9 cellular contexts compared by ENCODE assay signal in the genomic region with DNA sequence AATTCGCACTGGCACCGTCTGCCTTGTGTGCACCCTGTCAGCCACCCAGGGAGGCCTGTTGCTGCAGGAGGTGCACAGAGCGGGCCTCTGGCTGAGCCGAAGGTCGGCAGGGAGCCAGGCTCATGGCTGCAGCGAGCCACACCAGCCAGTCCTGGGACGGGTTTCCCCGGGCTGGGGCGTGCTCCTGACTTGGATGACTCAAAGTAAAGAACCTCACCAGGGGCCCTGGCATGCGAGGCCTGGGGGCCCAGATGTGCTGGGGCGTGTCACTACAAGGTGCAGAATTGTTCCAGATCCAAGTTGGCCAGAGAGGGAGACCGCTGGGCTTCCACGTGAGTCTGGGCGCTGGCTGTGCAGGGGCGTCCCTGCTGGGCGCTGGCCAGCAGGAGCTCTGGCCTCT. TPM values are rescaled to one million over a fixed set of nuclear protein-coding genes. Genes with fewer than 3 reads are reported as not detected.
A peak's percentile ranks its signal among the peaks of the same experiment; 100 is the strongest.
DNase-seq lines count a peak whose midpoint lies in the region; ATAC-seq and TF ChIP-seq lines count a peak whose summit lies in the region.
"Had no signal": no experiment of that assay in that cellular context is flagged by ENCODE, and none has a peak within 500 bp of the region (broad histone marks: within the 10 kb centered on the region; RNA-seq: fewer than 3 reads in every experiment).

No MANE protein-coding gene starts in this region.

- peaks cover 36% of the 10 kb centered on the region for H4K20me1 ChIP-seq in hepatocyte (ENCODE audit: insufficient read depth, poor library complexity, severe bottlenecking)

- no peak overlapping the region for H2AFZ ChIP-seq in hepatocyte

- TF ChIP-seq CTCF in hepatocyte (IDR thresholded peaks at IDR 0.05; ENCODE audit: poor library complexity) = no peak
- TF ChIP-seq CTCF in thyroid gland (IDR thresholded peaks at IDR 0.05) = no peak

- WGBS in hepatocyte (ENCODE audit: low lambda C conversion rate, missing lambda C conversion rate) = 86% methylated on average over 16 of the region's 16 CpGs
- 54 to 76% methylated on average over 5 to 10 of the region's 16 CpGs for WGBS in thyroid gland, 2 donors

- intact Hi-C loops in thyroid gland (cut with DNase I) = loop anchor here (5.0 kb wide), 1 partner anchor 107 kb away; no protein-coding TSS in a partner anchor

- H3K27me3 ChIP-seq in hepatocyte (no peaks in the 10 kb centered on the region), thyroid gland (no peaks in the 10 kb centered on the region)

- H3K27ac ChIP-seq in angular gyrus (ENCODE audit: low read depth, low read length) (peak overlapping the region; percentile 73), hepatocyte (no peak overlapping the region), thyroid gland (no peak overlapping the region)

- no peaks in the 10 kb centered on the region for H3K9me2 ChIP-seq in hepatocyte (replicated peaks; ENCODE audit: insufficient read depth)

- H3K9me3 ChIP-seq in hepatocyte (ENCODE audit: low read depth) (no peaks in the 10 kb centered on the region), thyroid gland (no peaks in the 10 kb centered on the region)

- H3K27ac Mint-ChIP-seq in activated naive CD4-positive, alpha-beta T cell treated with anti-CD3 and anti-CD28 coated beads, Interleukin-2, amount 50 U/mL, for 72 hours = no peak overlapping the region

- no peaks in the 10 kb centered on the region for H3K9me3 Mint-ChIP-seq in activated naive CD4-positive, alpha-beta T cell treated with anti-CD3 and anti-CD28 coated beads, Interleukin-2, amount 50 U/mL, for 72 hours
- H3K9me3 Mint-ChIP-seq: IgD-negative memory B cell, neural crest cell had no signal

- H3K4me1 ChIP-seq in hepatocyte (ENCODE audit: insufficient read depth) = peaks cover 8% of the 10 kb centered on the region
- peaks cover 50 to 54% of the 10 kb centered on the region in 2 donors for H3K4me1 ChIP-seq in thyroid gland

- ATAC-seq in activated naive CD4-positive, alpha-beta T cell treated with anti-CD3 and anti-CD28 coated beads, Interleukin-2, amount 50 U/mL, for 72 hours = no peak

- H3K36me3 Mint-ChIP-seq in activated naive CD4-positive, alpha-beta T cell treated with anti-CD3 and anti-CD28 coated beads, Interleukin-2, amount 50 U/mL, for 72 hours = peaks cover 0 to under 1% of the 10 kb centered on the region in 2 donors
- H3K36me3 Mint-ChIP-seq: IgD-negative memory B cell had no signal

- no peak for TF ChIP-seq POLR2A in thyroid gland (IDR thresholded peaks at IDR 0.05)

- peaks cover 4% of the 10 kb centered on the region for H3K79me2 ChIP-seq in hepatocyte

- no peak overlapping the region for H3K4me2 ChIP-seq in hepatocyte

- H3K4me3 ChIP-seq in hepatocyte (no peak overlapping the region), thyroid gland (replicated peaks in 1 of 3) (no peak overlapping the region)

- H3K36me3 ChIP-seq in hepatocyte (replicated peaks; ENCODE audit: insufficient read depth, low read depth) (no peaks in the 10 kb centered on the region), thyroid gland (no peaks in the 10 kb centered on the region)

- DNase-seq in HPDE6-E6E7 (ENCODE audit: extremely low spot score) (peak; percentile 99), hepatocyte (ENCODE audit: low spot score) (peak; percentile 68), thyroid gland (peak; percentile 88 to 89), NCI-H2107 treated with DMSO at 0.1 percent for 48 hours (lab: John Stamatoyannopoulos, UW; ENCODE audit: unreplicated experiment) (no peak), germinal center (ENCODE audit: low spot score) (no peak)
- no peak for DNase-seq in activated naive CD4-positive, alpha-beta T cell treated with anti-CD3 and anti-CD28 coated beads, Interleukin-2, amount 50 U/mL, for 72 hours (ENCODE audit: low spot score in 2 of 2)

RNA-seq across cellular contexts. Expression of a gene that starts 34.5 kb away (rescaled TPM):
- total RNA-seq in hepatocyte = 5.8 and 18.5 TPM in 2 replicates
- 61.1 and 69.1 TPM in 2 replicates for polyA plus RNA-seq in hepatocyte
- total RNA-seq in thyroid gland = 10 to 100 TPM in 2 of 4 donors, 1 to 10 TPM in 2; 9.2 to 19.7 (median 12.0) TPM
- 10 to 100 TPM; 30.8 to 37.8 TPM for total RNA-seq in activated naive CD4-positive, alpha-beta T cell treated with anti-CD3 and anti-CD28 coated beads, Interleukin-2, amount 50 U/mL, for 72 hours

Comparison
In these comparisons a context has a peak if more than half of its experiments do, and no peak if none do; other contexts are left out.
1. DNase-seq: peak in HPDE6-E6E7 (single experiment), hepatocyte (single experiment) and thyroid gland (2 of 2); none in NCI-H2107 treated with DMSO at 0.1 percent for 48 hours (single experiment), activated naive CD4-positive, alpha-beta T cell treated with anti-CD3 and anti-CD28 coated beads, Interleukin-2, amount 50 U/mL, for 72 hours (0 of 2) and germinal center (single experiment).